ENCODE assay signal across 11 cellular contexts in genomic region chr12:79058342-79058741, GRCh38.
DNase-seq lines count a peak whose midpoint lies in the region; ATAC-seq and TF ChIP-seq lines count a peak whose summit lies in the region.
"Had no signal": no experiment of that assay in that cellular context is flagged by ENCODE, and none has a peak within 500 bp of the region (broad histone marks: within the 10 kb centered on the region; RNA-seq: fewer than 3 reads in every experiment).

No MANE protein-coding gene starts in this region.

- H3K56ac ChIP-seq in mesendoderm (ENCODE audit: low read length) = no peak overlapping the region

- no peak overlapping the region for H3K4me3 ChIP-seq in mesendoderm (ENCODE audit: low read length)
- H3K4me3 ChIP-seq: heart right ventricle had no signal

- H3K18ac ChIP-seq in mesendoderm (ENCODE audit: low read length) = no peak overlapping the region

- H2BK5ac ChIP-seq in mesendoderm (ENCODE audit: low read length) = no peak overlapping the region

- no peak overlapping the region for H3K27ac ChIP-seq in mesendoderm (ENCODE audit: low read depth, low read length)
- H3K27ac ChIP-seq: heart right ventricle had no signal

- no peaks in the 10 kb centered on the region for H3K27me3 ChIP-seq in mesendoderm (ENCODE audit: insufficient read depth, low read length, poor library complexity)
- H3K27me3 ChIP-seq: heart right ventricle had no signal

- H2BK120ac ChIP-seq in mesendoderm (ENCODE audit: low read depth, low read length) = no peak overlapping the region

- H3K4me2 ChIP-seq in mesendoderm (ENCODE audit: low read length) = no peak overlapping the region

- peaks cover 2% of the 10 kb centered on the region for H3K4me1 ChIP-seq in mesendoderm (ENCODE audit: control insufficient read depth, low read depth, low read length)
- H3K4me1 ChIP-seq: heart right ventricle had no signal

- peak; percentile 38 for ATAC-seq in GM19043 (IDR thresholded peaks at IDR 0.05; ENCODE audit: low read depth, unreplicated experiment)
- peak; percentile 60 for ATAC-seq in HG03159 (IDR thresholded peaks at IDR 0.05; ENCODE audit: unreplicated experiment)
- peak; percentile 48; the same call in 2 of the 3 replicates for ATAC-seq in SK-N-SH treated with all-trans-retinoic acid at 6 μM for 48 hours
- ATAC-seq: heart right ventricle had no signal

- H2AK5ac ChIP-seq in mesendoderm (ENCODE audit: low read length) = no peak overlapping the region

- DNase-seq in mesendoderm (peak; percentile 41), GM19240 (ENCODE audit: insufficient read length, low spot score) (no peak), KG1 (lab: John Stamatoyannopoulos, UW) (no peak), HPDE6-E6E7 (ENCODE audit: extremely low spot score) (no peak), cerebellar cortex (ENCODE audit: low spot score) (no peak)
- DNase-seq: heart right ventricle; Kasumi-1; stimulated activated CD4-positive, alpha-beta T cell treated with anti-CD3 and anti-CD28 coated beads, Interleukin-1b, Interleukin-23, amount 100 ng/mL, for 48 hours had no signal

- no peaks in the 10 kb centered on the region for H3K36me3 ChIP-seq in mesendoderm (ENCODE audit: control insufficient read depth, insufficient read depth, low read length)
- H3K36me3 ChIP-seq: heart right ventricle had no signal

- no peak overlapping the region for H3K9ac ChIP-seq in mesendoderm (ENCODE audit: low read length)

- no peak overlapping the region for H3K4ac ChIP-seq in mesendoderm (ENCODE audit: low read depth, low read length)

- WGBS in mesendoderm (ENCODE audit: extremely low coverage, insufficient coverage, low lambda C conversion rate) = no CpG with 5 or more reads among the region's 1 CpG

- H4K8ac ChIP-seq in mesendoderm (ENCODE audit: low read depth, low read length) = no peak overlapping the region

- no peak overlapping the region for H4K5ac ChIP-seq in mesendoderm (ENCODE audit: low read length)

- no peaks in the 10 kb centered on the region for H3K79me1 ChIP-seq in mesendoderm (ENCODE audit: low read length)

- no peaks in the 10 kb centered on the region for H3K79me2 ChIP-seq in mesendoderm (ENCODE audit: control insufficient read depth, insufficient read depth, low read length)

- no peak overlapping the region for H3K23ac ChIP-seq in mesendoderm (ENCODE audit: low read length)

- H2BK15ac ChIP-seq in mesendoderm (replicated peaks; ENCODE audit: low read depth) = no peak overlapping the region

TF ChIP-seq in SK-N-SH treated with all-trans-retinoic acid at 6 μM for 48 hours, 23 proteins besides CTCF, POLR2A, EP300 and RAD21:
- TF ChIP-seq ESRRG (CRISPR knock-in tag; IDR thresholded peaks at IDR 0.05) = no peak
- TF ChIP-seq TCF4 (CRISPR knock-in tag; IDR thresholded peaks at IDR 0.05; ENCODE audit: borderline replicate concordance) = no peak
- TF ChIP-seq TOX (CRISPR knock-in tag; IDR thresholded peaks at IDR 0.05; ENCODE audit: borderline replicate concordance) = no peak
- no peak for TF ChIP-seq RARB (CRISPR knock-in tag; IDR thresholded peaks at IDR 0.05)
- peak; percentile 37; the same call in 1 of the 2 replicates for TF ChIP-seq ISL1 (CRISPR knock-in tag; IDR thresholded peaks at IDR 0.05)
- no peak for TF ChIP-seq CREB5 (CRISPR knock-in tag; IDR thresholded peaks at IDR 0.05; ENCODE audit: low read depth)
- no peak for TF ChIP-seq ZNF565 (CRISPR knock-in tag; conservative IDR thresholded peaks at IDR 0.05; ENCODE audit: low read depth)
- TF ChIP-seq PATZ1 (CRISPR knock-in tag; IDR thresholded peaks at IDR 0.05; ENCODE audit: borderline replicate concordance) = 0 out of 2 replicates have a peak, but pooled peaks have one; percentile 23
- TF ChIP-seq CSDC2 (CRISPR knock-in tag; IDR thresholded peaks at IDR 0.05) = no peak
